8 cellular contexts compared by ENCODE assay signal in genomic region chr3:149771652-149772271, GRCh38. TPM values are rescaled to one million over a fixed set of nuclear protein-coding genes. Genes with fewer than 3 reads are reported as not detected.
DNase-seq lines count a peak whose midpoint lies in the region; ATAC-seq and TF ChIP-seq lines count a peak whose summit lies in the region.

No MANE protein-coding gene starts in this region.

- H3K9me3 ChIP-seq in gastrocnemius medialis, result no peaks in the 10 kb centered on the region

- H3K36me3 ChIP-seq in gastrocnemius medialis, result no peaks in the 10 kb centered on the region

- H3K27me3 ChIP-seq in gastrocnemius medialis, result no peaks in the 10 kb centered on the region

- TF ChIP-seq CTCF in glutamatergic neuron (IDR thresholded peaks at IDR 0.05; ENCODE audit: partially characterized antibody, unreplicated experiment) (peak; percentile 74), gastrocnemius medialis (IDR thresholded peaks at IDR 0.05 in 4 of 5, conservative IDR thresholded peaks at IDR 0.05 in 1 of 5) (peak; percentile 43 to 71 (median 50))

- H3K27me3 Mint-ChIP-seq in activated T-cell treated with anti-CD3 and anti-CD28 coated beads, Interleukin-2, amount 50 U/mL, for 4 hours (ENCODE audit: low read depth), result peaks cover 8% of the 10 kb centered on the region
- peaks cover 2% of the 10 kb centered on the region for H3K27me3 Mint-ChIP-seq in glutamatergic neuron (ENCODE audit: unreplicated experiment)

- DNase-seq in NCI-H2196 (lab: John Stamatoyannopoulos, UW; ENCODE audit: unreplicated experiment) (peak; percentile 71), NCI-H2196 treated with DMSO at 0.1 percent for 48 hours (lab: John Stamatoyannopoulos, UW; ENCODE audit: unreplicated experiment) (no peak), NCI-H82 (lab: John Stamatoyannopoulos, UW) (peak; percentile 81), glutamatergic neuron (peak; percentile 68), gastrocnemius medialis (peak in 1 of 2 donors; percentile 15)
- peak; percentile 20 for DNase-seq in activated T-cell treated with anti-CD3 and anti-CD28 coated beads, Interleukin-2, amount 50 U/mL, for 4 hours

- H3K27ac Mint-ChIP-seq in glutamatergic neuron (ENCODE audit: unreplicated experiment), result no peak overlapping the region

- in situ Hi-C loops in gastrocnemius medialis (cut with MboI; ENCODE audit: low sequenced_read_pairs in 4 of 4), result no loop called here

- TF ChIP-seq POLR2A in gastrocnemius medialis (IDR thresholded peaks at IDR 0.05), result no peak

- H3K36me3 Mint-ChIP-seq in activated T-cell treated with anti-CD3 and anti-CD28 coated beads, Interleukin-2, amount 50 U/mL, for 4 hours (ENCODE audit: insufficient read depth), result no peaks in the 10 kb centered on the region
- H3K36me3 Mint-ChIP-seq in glutamatergic neuron (ENCODE audit: unreplicated experiment), result no peaks in the 10 kb centered on the region

- intact Hi-C loops in gastrocnemius medialis (cut with DNase I; ENCODE audit: low total_unique reads), result loop anchor here (10.0 kb wide), 1 partner anchor 257 kb away; no protein-coding TSS in a partner anchor

- H3K4me3 Mint-ChIP-seq in activated T-cell treated with anti-CD3 and anti-CD28 coated beads, Interleukin-2, amount 50 U/mL, for 4 hours, result no peak overlapping the region
- H3K4me3 Mint-ChIP-seq in glutamatergic neuron (ENCODE audit: unreplicated experiment), result no peak overlapping the region

- peak; percentile 68 for ATAC-seq in HG02798 (IDR thresholded peaks at IDR 0.05; ENCODE audit: poor library complexity, unreplicated experiment)
- no peak for ATAC-seq in activated T-cell treated with anti-CD3 and anti-CD28 coated beads, Interleukin-2, amount 50 U/mL, for 4 hours
- ATAC-seq in gastrocnemius medialis, result no peak
- no peak for ATAC-seq in GM21528 (IDR thresholded peaks at IDR 0.05; ENCODE audit: low FRiP score, unreplicated experiment)

- H3K9me3 Mint-ChIP-seq in activated T-cell treated with anti-CD3 and anti-CD28 coated beads, Interleukin-2, amount 50 U/mL, for 4 hours, result no peaks in the 10 kb centered on the region
- no peaks in the 10 kb centered on the region for H3K9me3 Mint-ChIP-seq in glutamatergic neuron (ENCODE audit: unreplicated experiment)

- no peaks in the 10 kb centered on the region for H3K4me1 ChIP-seq in gastrocnemius medialis

- no peak overlapping the region for H3K27ac ChIP-seq in gastrocnemius medialis

- H3K4me3 ChIP-seq in gastrocnemius medialis, result no peak overlapping the region

- no peaks in the 10 kb centered on the region for H3K4me1 Mint-ChIP-seq in activated T-cell treated with anti-CD3 and anti-CD28 coated beads, Interleukin-2, amount 50 U/mL, for 4 hours (ENCODE audit: low read depth)
- peaks cover 7% of the 10 kb centered on the region for H3K4me1 Mint-ChIP-seq in glutamatergic neuron (ENCODE audit: low read depth, unreplicated experiment)

RNA-seq across cellular contexts. Expression of gene COMMD2, which starts 19.5 kb away (rescaled TPM):
- 10 to 100 TPM; 41.3 to 44.5 (median 44.1) TPM for total RNA-seq in activated T-cell treated with anti-CD3 and anti-CD28 coated beads, Interleukin-2, amount 50 U/mL, for 4 hours
- total RNA-seq in glutamatergic neuron (ENCODE audit: unreplicated experiment) (60.8 TPM), gastrocnemius medialis (10 to 100 TPM in 1 of 4 donors, 1 to 10 TPM in 3; 7.9 to 10.0 (median 8.6) TPM)

RNA-seq across cellular contexts. Expression of gene ANKUB1, which starts 20.6 kb away (rescaled TPM):
- not detected for total RNA-seq in activated T-cell treated with anti-CD3 and anti-CD28 coated beads, Interleukin-2, amount 50 U/mL, for 4 hours
- not detected for total RNA-seq in glutamatergic neuron (ENCODE audit: unreplicated experiment)
- not detected for total RNA-seq in gastrocnemius medialis

RNA-seq across cellular contexts. Expression of gene RNF13, which starts 41.3 kb away (rescaled TPM):
- total RNA-seq in activated T-cell treated with anti-CD3 and anti-CD28 coated beads, Interleukin-2, amount 50 U/mL, for 4 hours, result 10 to 100 TPM; 29.4 to 31.9 (median 30.7) TPM
- 29.0 TPM for total RNA-seq in glutamatergic neuron (ENCODE audit: unreplicated experiment)
- 10 to 100 TPM; 48.3 to 63.6 (median 56.9) TPM for total RNA-seq in gastrocnemius medialis
